35 cellular contexts compared by ENCODE assay signal in the genomic region with DNA sequence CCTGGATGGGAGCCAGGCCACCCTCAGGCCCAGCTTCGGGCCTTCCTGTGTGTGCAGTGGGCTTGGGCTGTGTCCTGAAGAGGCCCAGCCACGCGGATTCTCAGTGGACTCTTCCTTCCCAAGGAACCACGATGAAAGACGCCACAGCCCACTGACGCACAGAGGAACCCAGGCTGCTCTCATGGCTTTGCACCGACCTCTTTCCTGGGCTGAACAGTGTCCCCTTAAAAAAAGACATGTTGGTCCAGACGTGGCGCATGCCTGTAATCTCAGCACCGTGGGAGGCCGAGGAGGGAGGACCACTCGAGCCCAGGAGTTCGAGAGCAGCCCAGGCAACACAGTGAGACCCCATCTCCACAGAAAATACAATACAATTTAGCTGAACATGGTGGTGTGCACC. TPM values are rescaled to one million over a fixed set of nuclear protein-coding genes. Genes with fewer than 3 reads are reported as not detected.
"Had no signal": no experiment of that assay in that cellular context is flagged by ENCODE, and none has a peak within 500 bp of the region (broad histone marks: within the 10 kb centered on the region; RNA-seq: fewer than 3 reads in every experiment).

No MANE protein-coding gene starts in this region.

- ATAC-seq: activated naive CD4-positive, alpha-beta T cell treated with anti-CD3 and anti-CD28 coated beads, Interleukin-2, amount 50 U/mL, for 72 hours; activated T-cell treated with anti-CD3 and anti-CD28 coated beads, Interleukin-2, amount 50 U/mL, for 4 hours; body of pancreas; K562; PC-3; Right ventricle myocardium inferior had no signal

- H3K4me3 ChIP-seq: adrenal gland, body of pancreas, breast epithelium, K562 had no signal

- H3K27me3 ChIP-seq: adrenal gland, body of pancreas had no signal

- FAIRE-seq: astrocyte, K562, RCC 7860 had no signal

- DNase-seq: activated CD4-positive, alpha-beta T cell treated with anti-CD3 and anti-CD28 coated beads, Interleukin-2, amount 10 ng/mL, durations not matched to agents 24 days and 14 days; activated CD4-positive, alpha-beta T cell treated with anti-CD3 and anti-CD28 coated beads, Interleukin-2, amount 50 U/mL, for 4 hours; activated CD8-positive, alpha-beta memory T cell treated with anti-CD3 and anti-CD28 coated beads, Interleukin-2, amount 50 U/mL, for 4 hours; activated gamma-delta T cell treated with Interleukin-2 at 50 U/mL for 16 hours; activated naive CD4-positive, alpha-beta T cell treated with anti-CD3 and anti-CD28 coated beads for 36 hours; activated T-cell treated with anti-CD3 and anti-CD28 coated beads for 4 hours; activated T-cell treated with anti-CD3 and anti-CD28 coated beads, Interleukin-2, amount 50 U/mL, for 4 hours; body of pancreas; NCI-H1092 treated with DMSO at 0.1 percent for 48 hours; NCI-H1417; NCI-H146; NCI-H187; NCI-H2029 treated with DMSO at 0.1 percent for 48 hours; NCI-H2107; NCI-H2171; NCI-H510A; NCI-H526; NCI-H748 treated with DMSO at 0.1 percent for 48 hours; NK-92 treated with Interleukin-12 subunit alpha and Interleukin-12 subunit beta, amount 100 ng/mL, for 24 hours; PC-3; SW 1271; T-helper 1 cell; T-helper 2 cell; T-helper 9 cell had no signal

- H3K27ac ChIP-seq: adrenal gland, body of pancreas, breast epithelium, RWPE1 had no signal

- H3K36me3 ChIP-seq: adrenal gland, breast epithelium had no signal

- H3K9me3 ChIP-seq: adrenal gland, body of pancreas had no signal

- H3K4me1 ChIP-seq: adrenal gland, body of pancreas, breast epithelium had no signal

RNA-seq across cellular contexts. Expression of a gene that starts 3.5 kb away (rescaled TPM):
- total RNA-seq: activated CD4-positive, alpha-beta T cell treated with anti-CD3 and anti-CD28 coated beads, Interleukin-2, amount 10 ng/mL, durations not matched to agents 24 days and 14 days; activated naive CD4-positive, alpha-beta T cell treated with anti-CD3 and anti-CD28 coated beads for 36 hours; activated naive CD4-positive, alpha-beta T cell treated with anti-CD3 and anti-CD28 coated beads, Interleukin-2, amount 50 U/mL, for 72 hours; activated T-cell treated with anti-CD3 and anti-CD28 coated beads, Interleukin-2, amount 50 U/mL, for 4 hours; activated T-helper 1 cell treated with anti-CD3 and anti-CD28 coated beads, Interleukin-12 subunit alpha, Interleukin-12 subunit beta, Interleukin-2, Interleukin-4 antibody, amounts not matched to agents 30 ng/mL and 10 ng/mL and 1 ng/mL, durations not matched to agents 14 hours and 24 hours and 36 hours; adrenal gland; astrocyte; body of pancreas; breast epithelium; cardiac septum; K562; M059J; PC-3; Right ventricle myocardium inferior had no signal
- polyA plus RNA-seq: adrenal gland, K562 had no signal

RNA-seq across cellular contexts. Expression of a gene that starts 4.8 kb away (rescaled TPM):
- total RNA-seq: activated CD4-positive, alpha-beta T cell treated with anti-CD3 and anti-CD28 coated beads, Interleukin-2, amount 10 ng/mL, durations not matched to agents 24 days and 14 days; activated naive CD4-positive, alpha-beta T cell treated with anti-CD3 and anti-CD28 coated beads for 36 hours; activated naive CD4-positive, alpha-beta T cell treated with anti-CD3 and anti-CD28 coated beads, Interleukin-2, amount 50 U/mL, for 72 hours; activated T-cell treated with anti-CD3 and anti-CD28 coated beads, Interleukin-2, amount 50 U/mL, for 4 hours; activated T-helper 1 cell treated with anti-CD3 and anti-CD28 coated beads, Interleukin-12 subunit alpha, Interleukin-12 subunit beta, Interleukin-2, Interleukin-4 antibody, amounts not matched to agents 30 ng/mL and 10 ng/mL and 1 ng/mL, durations not matched to agents 14 hours and 24 hours and 36 hours; adrenal gland; astrocyte; body of pancreas; breast epithelium; cardiac septum; K562; M059J; PC-3; Right ventricle myocardium inferior had no signal
- polyA plus RNA-seq: adrenal gland, K562 had no signal

RNA-seq across cellular contexts. Expression of a gene that starts 8.0 kb away (rescaled TPM):
- total RNA-seq: activated CD4-positive, alpha-beta T cell treated with anti-CD3 and anti-CD28 coated beads, Interleukin-2, amount 10 ng/mL, durations not matched to agents 24 days and 14 days; activated naive CD4-positive, alpha-beta T cell treated with anti-CD3 and anti-CD28 coated beads for 36 hours; activated naive CD4-positive, alpha-beta T cell treated with anti-CD3 and anti-CD28 coated beads, Interleukin-2, amount 50 U/mL, for 72 hours; activated T-cell treated with anti-CD3 and anti-CD28 coated beads, Interleukin-2, amount 50 U/mL, for 4 hours; activated T-helper 1 cell treated with anti-CD3 and anti-CD28 coated beads, Interleukin-12 subunit alpha, Interleukin-12 subunit beta, Interleukin-2, Interleukin-4 antibody, amounts not matched to agents 30 ng/mL and 10 ng/mL and 1 ng/mL, durations not matched to agents 14 hours and 24 hours and 36 hours; adrenal gland; astrocyte; body of pancreas; breast epithelium; cardiac septum; K562; M059J; PC-3; Right ventricle myocardium inferior had no signal
- polyA plus RNA-seq: adrenal gland, K562 had no signal

RNA-seq across cellular contexts. Expression of a gene that starts 12.5 kb away (rescaled TPM):
- total RNA-seq: activated CD4-positive, alpha-beta T cell treated with anti-CD3 and anti-CD28 coated beads, Interleukin-2, amount 10 ng/mL, durations not matched to agents 24 days and 14 days; activated naive CD4-positive, alpha-beta T cell treated with anti-CD3 and anti-CD28 coated beads for 36 hours; activated naive CD4-positive, alpha-beta T cell treated with anti-CD3 and anti-CD28 coated beads, Interleukin-2, amount 50 U/mL, for 72 hours; activated T-cell treated with anti-CD3 and anti-CD28 coated beads, Interleukin-2, amount 50 U/mL, for 4 hours; activated T-helper 1 cell treated with anti-CD3 and anti-CD28 coated beads, Interleukin-12 subunit alpha, Interleukin-12 subunit beta, Interleukin-2, Interleukin-4 antibody, amounts not matched to agents 30 ng/mL and 10 ng/mL and 1 ng/mL, durations not matched to agents 14 hours and 24 hours and 36 hours; adrenal gland; astrocyte; body of pancreas; breast epithelium; cardiac septum; K562; M059J; PC-3; Right ventricle myocardium inferior had no signal
- polyA plus RNA-seq: adrenal gland, K562 had no signal

RNA-seq across cellular contexts. Expression of a gene that starts 17.0 kb away (rescaled TPM):
- total RNA-seq: activated CD4-positive, alpha-beta T cell treated with anti-CD3 and anti-CD28 coated beads, Interleukin-2, amount 10 ng/mL, durations not matched to agents 24 days and 14 days; activated naive CD4-positive, alpha-beta T cell treated with anti-CD3 and anti-CD28 coated beads for 36 hours; activated naive CD4-positive, alpha-beta T cell treated with anti-CD3 and anti-CD28 coated beads, Interleukin-2, amount 50 U/mL, for 72 hours; activated T-cell treated with anti-CD3 and anti-CD28 coated beads, Interleukin-2, amount 50 U/mL, for 4 hours; activated T-helper 1 cell treated with anti-CD3 and anti-CD28 coated beads, Interleukin-12 subunit alpha, Interleukin-12 subunit beta, Interleukin-2, Interleukin-4 antibody, amounts not matched to agents 30 ng/mL and 10 ng/mL and 1 ng/mL, durations not matched to agents 14 hours and 24 hours and 36 hours; adrenal gland; astrocyte; body of pancreas; breast epithelium; cardiac septum; K562; M059J; PC-3; Right ventricle myocardium inferior had no signal
- polyA plus RNA-seq: adrenal gland, K562 had no signal
